Comparison of ENCODE assay signal across 17 cellular contexts in the genomic region with DNA sequence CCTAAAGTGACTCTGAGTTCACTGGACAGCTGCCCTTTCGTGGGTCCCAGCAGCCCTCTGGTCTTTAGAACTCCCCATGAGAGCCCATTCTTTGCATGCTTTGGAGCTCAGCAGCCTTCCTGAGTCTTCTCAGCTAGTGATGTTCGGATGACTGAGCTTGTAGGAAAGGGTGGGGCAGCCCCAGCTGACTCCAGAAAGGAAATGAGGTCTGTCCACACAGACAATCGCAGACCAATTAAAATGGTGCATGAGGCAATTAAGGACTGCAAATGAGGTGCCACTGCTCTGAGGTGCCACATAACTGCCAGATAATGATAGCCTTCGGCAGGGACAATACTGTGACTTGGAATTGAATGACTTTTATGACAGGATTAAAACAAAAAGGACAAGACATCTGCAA. TPM values are rescaled to one million over a fixed set of nuclear protein-coding genes. Genes with fewer than 3 reads are reported as not detected.
DNase-seq lines count a peak whose midpoint lies in the region; ATAC-seq, FAIRE-seq and TF ChIP-seq lines count a peak whose summit lies in the region.
"Had no signal": no experiment of that assay in that cellular context is flagged by ENCODE, and none has a peak within 500 bp of the region (broad histone marks: within the 10 kb centered on the region; RNA-seq: fewer than 3 reads in every experiment).

No MANE protein-coding gene starts in this region.

- no peak for FAIRE-seq in bronchial epithelial cell (lab: Jason Lieb, UNC)
- FAIRE-seq: endothelial cell of umbilical vein, HepG2 had no signal

- no peaks in the 10 kb centered on the region for H3K79me2 ChIP-seq in neural progenitor cell (ENCODE audit: low read depth)

- H3K9me3 Mint-ChIP-seq in neural progenitor cell = no peaks in the 10 kb centered on the region
- H3K9me3 Mint-ChIP-seq in stimulated activated naive B cell treated with anti-CD40 and anti-IgM and Interleukin-4, amounts not matched to agents 10 μg/mL and 1 μg/mL and 100 μg/mL, for 72 hours = no peaks in the 10 kb centered on the region
- no peaks in the 10 kb centered on the region for H3K9me3 Mint-ChIP-seq in activated CD8-positive, alpha-beta memory T cell treated with anti-CD3 and anti-CD28 coated beads, Interleukin-2, amount 10 ng/mL, durations not matched to agents 7 days and 5 days (ENCODE audit: low read depth)
- H3K9me3 Mint-ChIP-seq: mesothelial cell of epicardium had no signal

- H3K4me3 ChIP-seq in bronchial epithelial cell (ENCODE audit: low read depth, low read length) = no peak overlapping the region
- H3K4me3 ChIP-seq in neural progenitor cell = no peak overlapping the region

- H3K27ac ChIP-seq in neural progenitor cell = no peak overlapping the region

- peaks cover 22% of the 10 kb centered on the region for H3F3A ChIP-seq in neural progenitor cell (ENCODE audit: low read depth)

- H3K27me3 ChIP-seq in bronchial epithelial cell (ENCODE audit: control insufficient read depth, insufficient read depth, low read length) (peaks cover 1% of the 10 kb centered on the region), neural progenitor cell (peaks cover 6% of the 10 kb centered on the region)

- H3K4me1 Mint-ChIP-seq in neural progenitor cell = peaks cover 19% of the 10 kb centered on the region
- peaks cover 0 to 4% of the 10 kb centered on the region in 2 donors for H3K4me1 Mint-ChIP-seq in stimulated activated naive B cell treated with anti-CD40 and anti-IgM and Interleukin-4, amounts not matched to agents 10 μg/mL and 1 μg/mL and 100 μg/mL, for 72 hours
- H3K4me1 Mint-ChIP-seq in activated CD8-positive, alpha-beta memory T cell treated with anti-CD3 and anti-CD28 coated beads, Interleukin-2, amount 10 ng/mL, durations not matched to agents 7 days and 5 days = peaks cover 4% of the 10 kb centered on the region

- H3K9ac ChIP-seq in neural progenitor cell = no peak overlapping the region

- no peak for TF ChIP-seq CTCF in bronchial epithelial cell (IDR thresholded peaks at IDR 0.05; ENCODE audit: insufficient read depth, low read length, severe bottlenecking)
- TF ChIP-seq CTCF in neural progenitor cell (IDR thresholded peaks at IDR 0.05) = no peak

- no peak overlapping the region for H3K4me3 Mint-ChIP-seq in neural progenitor cell
- H3K4me3 Mint-ChIP-seq in stimulated activated naive B cell treated with anti-CD40 and anti-IgM and Interleukin-4, amounts not matched to agents 10 μg/mL and 1 μg/mL and 100 μg/mL, for 72 hours = no peak overlapping the region
- H3K4me3 Mint-ChIP-seq in activated CD8-positive, alpha-beta memory T cell treated with anti-CD3 and anti-CD28 coated beads, Interleukin-2, amount 10 ng/mL, durations not matched to agents 7 days and 5 days = no peak overlapping the region
- H3K4me3 Mint-ChIP-seq: mesothelial cell of epicardium had no signal

- no peaks in the 10 kb centered on the region for H3K9me3 ChIP-seq in neural progenitor cell (ENCODE audit: low read depth)
- H3K9me3 ChIP-seq: Caco-2 had no signal

- H3K4me1 ChIP-seq in neural progenitor cell = peaks cover 25% of the 10 kb centered on the region
- H3K4me1 ChIP-seq: Caco-2 had no signal

- H3K36me3 Mint-ChIP-seq in neural progenitor cell = no peaks in the 10 kb centered on the region
- H3K36me3 Mint-ChIP-seq in stimulated activated naive B cell treated with anti-CD40 and anti-IgM and Interleukin-4, amounts not matched to agents 10 μg/mL and 1 μg/mL and 100 μg/mL, for 72 hours = no peaks in the 10 kb centered on the region
- no peaks in the 10 kb centered on the region for H3K36me3 Mint-ChIP-seq in activated CD8-positive, alpha-beta memory T cell treated with anti-CD3 and anti-CD28 coated beads, Interleukin-2, amount 10 ng/mL, durations not matched to agents 7 days and 5 days
- H3K36me3 Mint-ChIP-seq: mesothelial cell of epicardium had no signal

- no peak overlapping the region for H3K27ac Mint-ChIP-seq in neural progenitor cell
- H3K27ac Mint-ChIP-seq in stimulated activated naive B cell treated with anti-CD40 and anti-IgM and Interleukin-4, amounts not matched to agents 10 μg/mL and 1 μg/mL and 100 μg/mL, for 72 hours = no peak overlapping the region
- H3K27ac Mint-ChIP-seq in activated CD8-positive, alpha-beta memory T cell treated with anti-CD3 and anti-CD28 coated beads, Interleukin-2, amount 10 ng/mL, durations not matched to agents 7 days and 5 days = no peak overlapping the region
- H3K27ac Mint-ChIP-seq: mesothelial cell of epicardium had no signal

- CTCF ChIA-PET in activated CD8-positive, alpha-beta memory T cell treated with anti-CD3 and anti-CD28 coated beads, Interleukin-2, amount 10 ng/mL, durations not matched to agents 7 days and 5 days (lab: Charles Lee) = no interaction called here

- peaks cover 3% of the 10 kb centered on the region for H3K27me3 Mint-ChIP-seq in neural progenitor cell (ENCODE audit: insufficient read depth, low read depth)
- H3K27me3 Mint-ChIP-seq in stimulated activated naive B cell treated with anti-CD40 and anti-IgM and Interleukin-4, amounts not matched to agents 10 μg/mL and 1 μg/mL and 100 μg/mL, for 72 hours = peaks cover 0 to 6% of the 10 kb centered on the region in 2 donors
- peaks cover 17% of the 10 kb centered on the region for H3K27me3 Mint-ChIP-seq in activated CD8-positive, alpha-beta memory T cell treated with anti-CD3 and anti-CD28 coated beads, Interleukin-2, amount 10 ng/mL, durations not matched to agents 7 days and 5 days

- DNase-seq in ELF-1 (ENCODE audit: low read depth, low spot score) (peak; percentile 28), NCI-H1436 treated with DMSO at 0.1 percent for 48 hours (lab: John Stamatoyannopoulos, UW) (peak; percentile 3), bronchial epithelial cell (ENCODE audit: low read depth) (peak; percentile 29), neural progenitor cell (ENCODE audit: low spot score) (peak; percentile 92), iPS-NIHi7 (ENCODE audit: extremely low spot score) (no peak)
- no peak for DNase-seq in stimulated activated naive B cell treated with anti-CD40 and anti-IgM and Interleukin-4, amounts not matched to agents 10 μg/mL and 1 μg/mL and 100 μg/mL, for 72 hours
- DNase-seq in activated CD8-positive, alpha-beta memory T cell treated with anti-CD3 and anti-CD28 coated beads, Interleukin-2, amount 10 ng/mL, durations not matched to agents 7 days and 5 days = no peak
- DNase-seq: activated CD4-positive, CD25-positive, alpha-beta regulatory T cell treated with anti-CD3 and anti-CD28 coated beads, Interleukin-2, amount 50 U/mL, for 72 hours; Caco-2; NCI-H187 treated with DMSO at 0.1 percent for 48 hours; stimulated activated CD4-positive, alpha-beta T cell treated with anti-CD3 and anti-CD28 coated beads, Interleukin-4, amount 100 ng/mL, for 4 hours; stimulated activated naive CD8-positive, alpha-beta T cell treated with anti-CD3 and anti-CD28 coated beads, Interleukin-15, Interleukin-2, amounts not matched to agents 100 U/mL and 50 U/mL, for 24 hours had no signal

- ATAC-seq in stimulated activated naive B cell treated with anti-CD40 and anti-IgM and Interleukin-4, amounts not matched to agents 10 μg/mL and 1 μg/mL and 100 μg/mL, for 72 hours (replicated peaks) = no peak
- no peak for ATAC-seq in GM19395 (IDR thresholded peaks at IDR 0.05; ENCODE audit: unreplicated experiment)
- ATAC-seq in activated CD8-positive, alpha-beta memory T cell treated with anti-CD3 and anti-CD28 coated beads, Interleukin-2, amount 10 ng/mL, durations not matched to agents 7 days and 5 days = no peak
- ATAC-seq: HepG2; stimulated activated naive CD8-positive, alpha-beta T cell treated with anti-CD3 and anti-CD28 coated beads, Interleukin-15, Interleukin-2, amounts not matched to agents 100 U/mL and 50 U/mL, for 24 hours had no signal

- H4K20me1 ChIP-seq in neural progenitor cell (ENCODE audit: low read depth) = no peaks in the 10 kb centered on the region

- no peak overlapping the region for H3K4me2 ChIP-seq in neural progenitor cell

- H2AFZ ChIP-seq in neural progenitor cell (replicated peaks) = no peak overlapping the region

- H3K36me3 ChIP-seq in bronchial epithelial cell (ENCODE audit: control insufficient read depth, insufficient read depth, low read length) (no peaks in the 10 kb centered on the region), neural progenitor cell (no peaks in the 10 kb centered on the region)

RNA-seq across cellular contexts. Expression of a gene that starts 25.4 kb away (rescaled TPM):
- total RNA-seq in bronchial epithelial cell = 108 and 126 TPM in 2 replicates
- 142 and 201 TPM in 2 replicates for total RNA-seq in neural progenitor cell (ENCODE audit: low replicate concordance)
- total RNA-seq in activated CD8-positive, alpha-beta memory T cell treated with anti-CD3 and anti-CD28 coated beads, Interleukin-2, amount 10 ng/mL, durations not matched to agents 7 days and 5 days = 100 to 1,000 TPM in 1 of 2 experiments, 10 to 100 TPM in 1; 91.6 to 113 TPM

RNA-seq across cellular contexts. Expression of a gene that starts 32.9 kb away (rescaled TPM):
- under 0.01 TPM in 1 of 2 replicates, not detected in the other for total RNA-seq in bronchial epithelial cell
- not detected in 2 replicates for total RNA-seq in neural progenitor cell (ENCODE audit: low replicate concordance)
- not detected for total RNA-seq in activated CD8-positive, alpha-beta memory T cell treated with anti-CD3 and anti-CD28 coated beads, Interleukin-2, amount 10 ng/mL, durations not matched to agents 7 days and 5 days
- total RNA-seq: Caco-2, endothelial cell of umbilical vein, H4, HepG2 had no signal

RNA-seq across cellular contexts. Expression of a gene that starts 41.7 kb away (rescaled TPM):
- total RNA-seq in bronchial epithelial cell (3.7 and 5.5 TPM in 2 replicates), neural progenitor cell (ENCODE audit: low replicate concordance) (13.4 and 28.2 TPM in 2 replicates)
- total RNA-seq in activated CD8-positive, alpha-beta memory T cell treated with anti-CD3 and anti-CD28 coated beads, Interleukin-2, amount 10 ng/mL, durations not matched to agents 7 days and 5 days = 1 to 10 TPM; 1.3 to 2.6 TPM

Comparison
In these comparisons a context has a peak if more than half of its experiments do, and no peak if none do; other contexts are left out.
1. DNase-seq: peak in ELF-1 (single experiment), NCI-H1436 treated with DMSO at 0.1 percent for 48 hours (single experiment), bronchial epithelial cell (single experiment) and neural progenitor cell (single experiment); none in iPS-NIHi7 (single experiment), stimulated activated naive B cell treated with anti-CD40 and anti-IgM and Interleukin-4, amounts not matched to agents 10 μg/mL and 1 μg/mL and 100 μg/mL, for 72 hours (single experiment) and activated CD8-positive, alpha-beta memory T cell treated with anti-CD3 and anti-CD28 coated beads, Interleukin-2, amount 10 ng/mL, durations not matched to agents 7 days and 5 days (single experiment).